2 cellular contexts compared by ENCODE assay signal in the genomic region with DNA sequence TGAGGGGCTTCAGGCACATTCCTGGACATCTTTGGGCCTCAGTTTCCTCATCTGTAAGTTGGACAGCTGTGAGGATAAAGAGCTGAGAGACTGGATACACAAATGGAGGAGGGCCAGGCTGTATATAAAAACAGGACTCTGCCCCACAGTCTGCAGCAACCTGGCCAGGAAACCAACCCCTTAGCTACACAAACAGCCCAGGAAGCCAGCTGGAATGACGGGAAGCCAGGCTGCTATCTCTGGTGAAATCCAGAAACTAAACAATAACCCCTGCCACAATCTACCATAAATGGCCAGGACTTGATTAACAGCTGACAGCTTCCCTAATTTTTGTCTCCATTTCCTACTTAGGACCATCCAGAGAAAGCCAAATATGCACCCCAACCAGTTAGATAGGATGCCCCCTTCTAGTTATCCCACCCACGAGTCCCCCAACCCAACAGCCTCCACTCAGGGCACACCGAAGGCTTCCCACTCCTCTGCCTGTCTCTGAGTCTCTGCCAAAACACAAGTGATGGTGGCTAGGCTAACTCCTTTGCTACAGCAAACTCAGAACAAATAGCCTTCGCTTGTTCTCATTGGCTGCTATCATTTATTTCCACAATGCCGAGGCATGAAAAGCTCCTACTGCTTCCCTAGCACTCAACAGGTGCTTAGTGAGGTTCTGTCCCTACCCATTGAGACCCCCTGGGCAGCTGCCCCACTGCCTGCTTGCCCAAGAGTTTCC.
TF ChIP-seq lines count a peak whose summit lies in the region.

No MANE protein-coding gene starts in this region.

TF ChIP-seq in H1, 55 proteins besides CTCF, POLR2A, EP300 and RAD21:
- TF ChIP-seq HDAC6 (IDR thresholded peaks at IDR 0.05; ENCODE audit: low read depth, low read length): no peak
- TF ChIP-seq CBX5 (IDR thresholded peaks at IDR 0.05; ENCODE audit: low read depth, low read length): no peak
- no peak for TF ChIP-seq ATF3 (IDR thresholded peaks at IDR 0.05; ENCODE audit: insufficient read depth, low read depth, low read length)
- TF ChIP-seq RNF2 (IDR thresholded peaks at IDR 0.05; ENCODE audit: borderline replicate concordance, low read depth, low read length, missing control alignments, poor library complexity, severe bottlenecking): no peak
- no peak for TF ChIP-seq HDAC2 (IDR thresholded peaks at IDR 0.05; ENCODE audit: borderline replicate concordance in 1 of 2, low read depth in 2 of 2, low read length in 2 of 2)
- no peak for TF ChIP-seq RXRA (IDR thresholded peaks at IDR 0.05; ENCODE audit: insufficient read depth, low read depth, low read length)
- no peak for TF ChIP-seq ASH2L (IDR thresholded peaks at IDR 0.05; ENCODE audit: low read length)
- TF ChIP-seq NANOG (IDR thresholded peaks at IDR 0.05; ENCODE audit: insufficient read depth, low read depth, low read length, poor library complexity, severe bottlenecking): no peak
TF ChIP-seq in H1: peak in this region for 0.

TF ChIP-seq in liver, 16 proteins besides CTCF, POLR2A, EP300 and RAD21:
- TF ChIP-seq, protein P1, sequence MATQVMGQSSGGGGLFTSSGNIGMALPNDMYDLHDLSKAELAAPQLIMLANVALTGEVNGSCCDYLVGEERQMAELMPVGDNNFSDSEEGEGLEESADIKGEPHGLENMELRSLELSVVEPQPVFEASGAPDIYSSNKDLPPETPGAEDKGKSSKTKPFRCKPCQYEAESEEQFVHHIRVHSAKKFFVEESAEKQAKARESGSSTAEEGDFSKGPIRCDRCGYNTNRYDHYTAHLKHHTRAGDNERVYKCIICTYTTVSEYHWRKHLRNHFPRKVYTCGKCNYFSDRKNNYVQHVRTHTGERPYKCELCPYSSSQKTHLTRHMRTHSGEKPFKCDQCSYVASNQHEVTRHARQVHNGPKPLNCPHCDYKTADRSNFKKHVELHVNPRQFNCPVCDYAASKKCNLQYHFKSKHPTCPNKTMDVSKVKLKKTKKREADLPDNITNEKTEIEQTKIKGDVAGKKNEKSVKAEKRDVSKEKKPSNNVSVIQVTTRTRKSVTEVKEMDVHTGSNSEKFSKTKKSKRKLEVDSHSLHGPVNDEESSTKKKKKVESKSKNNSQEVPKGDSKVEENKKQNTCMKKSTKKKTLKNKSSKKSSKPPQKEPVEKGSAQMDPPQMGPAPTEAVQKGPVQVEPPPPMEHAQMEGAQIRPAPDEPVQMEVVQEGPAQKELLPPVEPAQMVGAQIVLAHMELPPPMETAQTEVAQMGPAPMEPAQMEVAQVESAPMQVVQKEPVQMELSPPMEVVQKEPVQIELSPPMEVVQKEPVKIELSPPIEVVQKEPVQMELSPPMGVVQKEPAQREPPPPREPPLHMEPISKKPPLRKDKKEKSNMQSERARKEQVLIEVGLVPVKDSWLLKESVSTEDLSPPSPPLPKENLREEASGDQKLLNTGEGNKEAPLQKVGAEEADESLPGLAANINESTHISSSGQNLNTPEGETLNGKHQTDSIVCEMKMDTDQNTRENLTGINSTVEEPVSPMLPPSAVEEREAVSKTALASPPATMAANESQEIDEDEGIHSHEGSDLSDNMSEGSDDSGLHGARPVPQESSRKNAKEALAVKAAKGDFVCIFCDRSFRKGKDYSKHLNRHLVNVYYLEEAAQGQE (IDR thresholded peaks at IDR 0.05): peak; percentile 86
- TF ChIP-seq YY1 (IDR thresholded peaks at IDR 0.05) (peak; percentile 93), FOXA2 (IDR thresholded peaks at IDR 0.05) (peak; percentile 73), ATF3 (IDR thresholded peaks at IDR 0.05) (peak; percentile 64), RXRA (IDR thresholded peaks at IDR 0.05) (peak; percentile 73 to 87), TAF1 (conservative IDR thresholded peaks at IDR 0.05) (no peak), NR2F2 (IDR thresholded peaks at IDR 0.05) (no peak), GABPA (IDR thresholded peaks at IDR 0.05 in 1 of 2, conservative IDR thresholded peaks at IDR 0.05 in 1 of 2) (peak in 1 of 2 donors; percentile 53), JUND (IDR thresholded peaks at IDR 0.05) (peak in 1 of 2 donors; percentile 73), FOXA1 (IDR thresholded peaks at IDR 0.05) (peak; percentile 47), EGR1 (IDR thresholded peaks at IDR 0.05; ENCODE audit: low read depth in 2 of 2) (peak; percentile 73 to 74), HNF4G (IDR thresholded peaks at IDR 0.05) (peak; percentile 81), HNF4A (conservative IDR thresholded peaks at IDR 0.05) (peak; percentile 97), SP1 (IDR thresholded peaks at IDR 0.05) (peak; percentile 94)
- TF ChIP-seq, protein P2, sequence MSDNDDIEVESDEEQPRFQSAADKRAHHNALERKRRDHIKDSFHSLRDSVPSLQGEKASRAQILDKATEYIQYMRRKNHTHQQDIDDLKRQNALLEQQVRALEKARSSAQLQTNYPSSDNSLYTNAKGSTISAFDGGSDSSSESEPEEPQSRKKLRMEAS (IDR thresholded peaks at IDR 0.05): peak; percentile 93
- TF ChIP-seq, protein P3, sequence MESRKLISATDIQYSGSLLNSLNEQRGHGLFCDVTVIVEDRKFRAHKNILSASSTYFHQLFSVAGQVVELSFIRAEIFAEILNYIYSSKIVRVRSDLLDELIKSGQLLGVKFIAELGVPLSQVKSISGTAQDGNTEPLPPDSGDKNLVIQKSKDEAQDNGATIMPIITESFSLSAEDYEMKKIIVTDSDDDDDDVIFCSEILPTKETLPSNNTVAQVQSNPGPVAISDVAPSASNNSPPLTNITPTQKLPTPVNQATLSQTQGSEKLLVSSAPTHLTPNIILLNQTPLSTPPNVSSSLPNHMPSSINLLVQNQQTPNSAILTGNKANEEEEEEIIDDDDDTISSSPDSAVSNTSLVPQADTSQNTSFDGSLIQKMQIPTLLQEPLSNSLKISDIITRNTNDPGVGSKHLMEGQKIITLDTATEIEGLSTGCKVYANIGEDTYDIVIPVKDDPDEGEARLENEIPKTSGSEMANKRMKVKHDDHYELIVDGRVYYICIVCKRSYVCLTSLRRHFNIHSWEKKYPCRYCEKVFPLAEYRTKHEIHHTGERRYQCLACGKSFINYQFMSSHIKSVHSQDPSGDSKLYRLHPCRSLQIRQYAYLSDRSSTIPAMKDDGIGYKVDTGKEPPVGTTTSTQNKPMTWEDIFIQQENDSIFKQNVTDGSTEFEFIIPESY (IDR thresholded peaks at IDR 0.05): peak; percentile 73
